3 cellular contexts compared by ENCODE assay signal in genomic region chr17:44340613-44341012, GRCh38. TPM values are rescaled to one million over a fixed set of nuclear protein-coding genes. Genes with fewer than 3 reads are reported as not detected.
"Had no signal": no experiment of that assay in that cellular context is flagged by ENCODE, and none has a peak within 500 bp of the region (broad histone marks: within the 10 kb centered on the region; RNA-seq: fewer than 3 reads in every experiment).

No MANE protein-coding gene starts in this region.

RNA-seq across cellular contexts. Expression of gene RUNDC3A, which starts 32.2 kb away (rescaled TPM):
- total RNA-seq: naive thymus-derived CD8-positive, alpha-beta T cell; osteoblast; tibial nerve had no signal
- polyA plus RNA-seq: naive thymus-derived CD8-positive, alpha-beta T cell had no signal

RNA-seq across cellular contexts. Expression of gene ITGA2B, which starts 48.8 kb away (rescaled TPM):
- total RNA-seq: osteoblast had no signal
- polyA plus RNA-seq: naive thymus-derived CD8-positive, alpha-beta T cell had no signal
